Comparison of ENCODE assay signal across 25 cellular contexts in genomic region chr2:136439277-136439676, GRCh38.
"Had no signal": no experiment of that assay in that cellular context is flagged by ENCODE, and none has a peak within 500 bp of the region (broad histone marks: within the 10 kb centered on the region; RNA-seq: fewer than 3 reads in every experiment).

No MANE protein-coding gene starts in this region.

- DNase-seq: activated CD4-positive, alpha-beta memory T cell treated with anti-CD3 and anti-CD28 coated beads, Interleukin-2, amount 10 ng/mL, durations not matched to agents 7 days and 5 days; activated CD4-positive, alpha-beta T cell treated with anti-CD3 and anti-CD28 coated beads for 1 hour; activated CD4-positive, alpha-beta T cell treated with anti-CD3 and anti-CD28 coated beads, Interleukin-2, amount 10 ng/mL, durations not matched to agents 7 days and 5 days; activated CD8-positive, alpha-beta memory T cell treated with anti-CD3 and anti-CD28 coated beads, Interleukin-2, amount 50 U/mL, for 48 hours; activated gamma-delta T cell; activated naive CD4-positive, alpha-beta T cell treated with anti-CD3 and anti-CD28 coated beads, Interleukin-2, amount 10 ng/mL, durations not matched to agents 7 days and 5 days; activated T-cell treated with anti-CD3 and anti-CD28 coated beads, Interleukin-2, amount 50 U/mL, for 24 hours; amniotic stem cell; brain microvascular endothelial cell; cortex of kidney; effector memory CD8-positive, alpha-beta T cell; erythroblast; hippocampal formation; left cardiac atrium; left ventricle myocardium superior; mucosa of descending colon; posterior cingulate gyrus; sigmoid colon; small intestine; stimulated activated CD4-positive, alpha-beta T cell treated with anti-CD3 and anti-CD28 coated beads, Interleukin-4, amount 100 ng/mL, for 4 hours; stimulated activated CD8-positive, alpha-beta memory T cell treated with anti-CD3 and anti-CD28 coated beads, Interleukin-4, amount 100 ng/mL, for 48 hours; stimulated activated naive CD8-positive, alpha-beta T cell treated with anti-CD3 and anti-CD28 coated beads, Interleukin-15, amount 100 ng/mL, for 72 hours; substantia nigra; upper lobe of right lung had no signal

- H3K9me3 ChIP-seq: gastroesophageal sphincter, mucosa of descending colon, sigmoid colon, upper lobe of right lung had no signal

- H3K36me3 ChIP-seq: brain microvascular endothelial cell, gastroesophageal sphincter, sigmoid colon, upper lobe of right lung had no signal

- H3K27me3 ChIP-seq: brain microvascular endothelial cell, sigmoid colon, upper lobe of right lung had no signal

- H3K27ac ChIP-seq: brain microvascular endothelial cell, gastroesophageal sphincter, sigmoid colon, upper lobe of right lung had no signal

- H3K4me3 ChIP-seq: gastroesophageal sphincter, mucosa of descending colon, sigmoid colon, upper lobe of right lung had no signal

- H3K4me1 ChIP-seq: gastroesophageal sphincter, upper lobe of right lung had no signal
